In the genomic region with DNA sequence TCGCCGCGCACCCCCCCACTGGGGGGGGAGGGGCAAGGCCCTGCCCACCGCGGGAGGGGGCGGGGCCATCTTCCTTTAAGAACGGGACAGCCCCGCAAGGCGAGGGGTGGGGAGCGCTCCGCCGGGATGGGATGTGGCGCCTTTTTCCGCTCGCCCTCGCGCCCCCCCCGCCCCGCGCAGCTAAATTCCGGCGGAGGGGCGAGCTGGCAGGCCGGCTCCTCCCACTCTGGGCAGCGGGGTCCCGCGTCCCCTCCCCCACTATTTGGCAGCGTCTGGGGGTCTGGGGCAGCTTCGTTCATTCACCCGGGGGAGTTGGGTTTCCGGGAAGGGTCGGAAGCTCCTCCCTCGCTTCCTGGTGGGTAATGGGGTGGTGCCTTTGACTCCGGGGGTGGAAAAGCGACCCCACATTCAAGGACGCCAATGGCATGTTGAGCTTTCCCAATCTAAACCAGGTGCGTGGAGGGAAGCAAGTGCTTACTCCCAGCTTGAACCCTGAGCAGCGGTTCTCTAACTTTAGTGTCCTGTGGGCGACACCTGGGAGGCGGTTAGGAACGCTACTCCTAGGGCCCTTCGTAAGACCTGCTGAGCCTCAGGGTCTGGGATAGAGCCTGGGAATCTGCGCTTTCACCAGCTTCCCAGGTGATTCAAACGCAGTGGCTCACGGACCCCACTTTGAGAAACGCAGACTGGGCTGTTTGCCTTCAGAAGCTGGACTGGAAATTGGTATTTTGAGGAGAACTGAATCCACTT, we compare ENCODE assay signal across 1 cellular context.
TF ChIP-seq lines count a peak whose summit lies in the region.

No MANE protein-coding gene starts in this region.

TF ChIP-seq in HepG2, 621 proteins besides CTCF, POLR2A, EP300 and RAD21 (continued from another document and continues in another):
- TF ChIP-seq, protein P1, sequence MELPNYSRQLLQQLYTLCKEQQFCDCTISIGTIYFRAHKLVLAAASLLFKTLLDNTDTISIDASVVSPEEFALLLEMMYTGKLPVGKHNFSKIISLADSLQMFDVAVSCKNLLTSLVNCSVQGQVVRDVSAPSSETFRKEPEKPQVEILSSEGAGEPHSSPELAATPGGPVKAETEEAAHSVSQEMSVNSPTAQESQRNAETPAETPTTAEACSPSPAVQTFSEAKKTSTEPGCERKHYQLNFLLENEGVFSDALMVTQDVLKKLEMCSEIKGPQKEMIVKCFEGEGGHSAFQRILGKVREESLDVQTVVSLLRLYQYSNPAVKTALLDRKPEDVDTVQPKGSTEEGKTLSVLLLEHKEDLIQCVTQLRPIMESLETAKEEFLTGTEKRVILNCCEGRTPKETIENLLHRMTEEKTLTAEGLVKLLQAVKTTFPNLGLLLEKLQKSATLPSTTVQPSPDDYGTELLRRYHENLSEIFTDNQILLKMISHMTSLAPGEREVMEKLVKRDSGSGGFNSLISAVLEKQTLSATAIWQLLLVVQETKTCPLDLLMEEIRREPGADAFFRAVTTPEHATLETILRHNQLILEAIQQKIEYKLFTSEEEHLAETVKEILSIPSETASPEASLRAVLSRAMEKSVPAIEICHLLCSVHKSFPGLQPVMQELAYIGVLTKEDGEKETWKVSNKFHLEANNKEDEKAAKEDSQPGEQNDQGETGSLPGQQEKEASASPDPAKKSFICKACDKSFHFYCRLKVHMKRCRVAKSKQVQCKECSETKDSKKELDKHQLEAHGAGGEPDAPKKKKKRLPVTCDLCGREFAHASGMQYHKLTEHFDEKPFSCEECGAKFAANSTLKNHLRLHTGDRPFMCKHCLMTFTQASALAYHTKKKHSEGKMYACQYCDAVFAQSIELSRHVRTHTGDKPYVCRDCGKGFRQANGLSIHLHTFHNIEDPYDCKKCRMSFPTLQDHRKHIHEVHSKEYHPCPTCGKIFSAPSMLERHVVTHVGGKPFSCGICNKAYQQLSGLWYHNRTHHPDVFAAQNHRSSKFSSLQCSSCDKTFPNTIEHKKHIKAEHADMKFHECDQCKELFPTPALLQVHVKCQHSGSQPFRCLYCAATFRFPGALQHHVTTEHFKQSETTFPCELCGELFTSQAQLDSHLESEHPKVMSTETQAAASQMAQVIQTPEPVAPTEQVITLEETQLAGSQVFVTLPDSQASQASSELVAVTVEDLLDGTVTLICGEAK (IDR thresholded peaks at IDR 0.05) = no peak
- TF ChIP-seq, protein P1 (CRISPR knock-in tag; IDR thresholded peaks at IDR 0.05) = peak; percentile 43
- no peak for TF ChIP-seq ZNF562 (CRISPR knock-in tag; IDR thresholded peaks at IDR 0.05; ENCODE audit: borderline replicate concordance)
- TF ChIP-seq ZNF790 (CRISPR knock-in tag; IDR thresholded peaks at IDR 0.05; ENCODE audit: borderline replicate concordance) = no peak; the same call in 1 of the 2 replicates
- TF ChIP-seq EZH2 (conservative IDR thresholded peaks at IDR 0.05; ENCODE audit: low read depth, low read length) = no peak
- TF ChIP-seq, protein P2, sequence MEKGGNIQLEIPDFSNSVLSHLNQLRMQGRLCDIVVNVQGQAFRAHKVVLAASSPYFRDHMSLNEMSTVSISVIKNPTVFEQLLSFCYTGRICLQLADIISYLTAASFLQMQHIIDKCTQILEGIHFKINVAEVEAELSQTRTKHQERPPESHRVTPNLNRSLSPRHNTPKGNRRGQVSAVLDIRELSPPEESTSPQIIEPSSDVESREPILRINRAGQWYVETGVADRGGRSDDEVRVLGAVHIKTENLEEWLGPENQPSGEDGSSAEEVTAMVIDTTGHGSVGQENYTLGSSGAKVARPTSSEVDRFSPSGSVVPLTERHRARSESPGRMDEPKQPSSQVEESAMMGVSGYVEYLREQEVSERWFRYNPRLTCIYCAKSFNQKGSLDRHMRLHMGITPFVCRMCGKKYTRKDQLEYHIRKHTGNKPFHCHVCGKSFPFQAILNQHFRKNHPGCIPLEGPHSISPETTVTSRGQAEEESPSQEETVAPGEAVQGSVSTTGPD (CRISPR knock-in tag; IDR thresholded peaks at IDR 0.05) = no peak
- no peak for TF ChIP-seq NFE2L2 (IDR thresholded peaks at IDR 0.05; ENCODE audit: low read length)
- peak; percentile 57 for TF ChIP-seq RXRB (CRISPR knock-in tag; IDR thresholded peaks at IDR 0.05; ENCODE audit: borderline replicate concordance)
- TF ChIP-seq, protein P3, sequence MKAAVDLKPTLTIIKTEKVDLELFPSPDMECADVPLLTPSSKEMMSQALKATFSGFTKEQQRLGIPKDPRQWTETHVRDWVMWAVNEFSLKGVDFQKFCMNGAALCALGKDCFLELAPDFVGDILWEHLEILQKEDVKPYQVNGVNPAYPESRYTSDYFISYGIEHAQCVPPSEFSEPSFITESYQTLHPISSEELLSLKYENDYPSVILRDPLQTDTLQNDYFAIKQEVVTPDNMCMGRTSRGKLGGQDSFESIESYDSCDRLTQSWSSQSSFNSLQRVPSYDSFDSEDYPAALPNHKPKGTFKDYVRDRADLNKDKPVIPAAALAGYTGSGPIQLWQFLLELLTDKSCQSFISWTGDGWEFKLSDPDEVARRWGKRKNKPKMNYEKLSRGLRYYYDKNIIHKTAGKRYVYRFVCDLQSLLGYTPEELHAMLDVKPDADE (CRISPR knock-in tag; IDR thresholded peaks at IDR 0.05) = no peak
- TF ChIP-seq ZNF205 (CRISPR knock-in tag; IDR thresholded peaks at IDR 0.05) = peak; percentile 82
- TF ChIP-seq ZNF230 (CRISPR knock-in tag; IDR thresholded peaks at IDR 0.05) = peak; percentile 30; the same call in 1 of the 2 replicates
- peak; percentile 88; the same call in 1 of the 2 replicates for TF ChIP-seq NRL (CRISPR knock-in tag; IDR thresholded peaks at IDR 0.05; ENCODE audit: borderline replicate concordance)
- TF ChIP-seq, protein P4, sequence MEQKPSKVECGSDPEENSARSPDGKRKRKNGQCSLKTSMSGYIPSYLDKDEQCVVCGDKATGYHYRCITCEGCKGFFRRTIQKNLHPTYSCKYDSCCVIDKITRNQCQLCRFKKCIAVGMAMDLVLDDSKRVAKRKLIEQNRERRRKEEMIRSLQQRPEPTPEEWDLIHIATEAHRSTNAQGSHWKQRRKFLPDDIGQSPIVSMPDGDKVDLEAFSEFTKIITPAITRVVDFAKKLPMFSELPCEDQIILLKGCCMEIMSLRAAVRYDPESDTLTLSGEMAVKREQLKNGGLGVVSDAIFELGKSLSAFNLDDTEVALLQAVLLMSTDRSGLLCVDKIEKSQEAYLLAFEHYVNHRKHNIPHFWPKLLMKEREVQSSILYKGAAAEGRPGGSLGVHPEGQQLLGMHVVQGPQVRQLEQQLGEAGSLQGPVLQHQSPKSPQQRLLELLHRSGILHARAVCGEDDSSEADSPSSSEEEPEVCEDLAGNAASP (CRISPR knock-in tag; IDR thresholded peaks at IDR 0.05; ENCODE audit: borderline replicate concordance) = no peak; the same call in 1 of the 2 replicates
- TF ChIP-seq, protein P5, sequence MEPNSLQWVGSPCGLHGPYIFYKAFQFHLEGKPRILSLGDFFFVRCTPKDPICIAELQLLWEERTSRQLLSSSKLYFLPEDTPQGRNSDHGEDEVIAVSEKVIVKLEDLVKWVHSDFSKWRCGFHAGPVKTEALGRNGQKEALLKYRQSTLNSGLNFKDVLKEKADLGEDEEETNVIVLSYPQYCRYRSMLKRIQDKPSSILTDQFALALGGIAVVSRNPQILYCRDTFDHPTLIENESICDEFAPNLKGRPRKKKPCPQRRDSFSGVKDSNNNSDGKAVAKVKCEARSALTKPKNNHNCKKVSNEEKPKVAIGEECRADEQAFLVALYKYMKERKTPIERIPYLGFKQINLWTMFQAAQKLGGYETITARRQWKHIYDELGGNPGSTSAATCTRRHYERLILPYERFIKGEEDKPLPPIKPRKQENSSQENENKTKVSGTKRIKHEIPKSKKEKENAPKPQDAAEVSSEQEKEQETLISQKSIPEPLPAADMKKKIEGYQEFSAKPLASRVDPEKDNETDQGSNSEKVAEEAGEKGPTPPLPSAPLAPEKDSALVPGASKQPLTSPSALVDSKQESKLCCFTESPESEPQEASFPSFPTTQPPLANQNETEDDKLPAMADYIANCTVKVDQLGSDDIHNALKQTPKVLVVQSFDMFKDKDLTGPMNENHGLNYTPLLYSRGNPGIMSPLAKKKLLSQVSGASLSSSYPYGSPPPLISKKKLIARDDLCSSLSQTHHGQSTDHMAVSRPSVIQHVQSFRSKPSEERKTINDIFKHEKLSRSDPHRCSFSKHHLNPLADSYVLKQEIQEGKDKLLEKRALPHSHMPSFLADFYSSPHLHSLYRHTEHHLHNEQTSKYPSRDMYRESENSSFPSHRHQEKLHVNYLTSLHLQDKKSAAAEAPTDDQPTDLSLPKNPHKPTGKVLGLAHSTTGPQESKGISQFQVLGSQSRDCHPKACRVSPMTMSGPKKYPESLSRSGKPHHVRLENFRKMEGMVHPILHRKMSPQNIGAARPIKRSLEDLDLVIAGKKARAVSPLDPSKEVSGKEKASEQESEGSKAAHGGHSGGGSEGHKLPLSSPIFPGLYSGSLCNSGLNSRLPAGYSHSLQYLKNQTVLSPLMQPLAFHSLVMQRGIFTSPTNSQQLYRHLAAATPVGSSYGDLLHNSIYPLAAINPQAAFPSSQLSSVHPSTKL (CRISPR knock-in tag; IDR thresholded peaks at IDR 0.05) = peak; percentile 57
- TF ChIP-seq, protein P6, sequence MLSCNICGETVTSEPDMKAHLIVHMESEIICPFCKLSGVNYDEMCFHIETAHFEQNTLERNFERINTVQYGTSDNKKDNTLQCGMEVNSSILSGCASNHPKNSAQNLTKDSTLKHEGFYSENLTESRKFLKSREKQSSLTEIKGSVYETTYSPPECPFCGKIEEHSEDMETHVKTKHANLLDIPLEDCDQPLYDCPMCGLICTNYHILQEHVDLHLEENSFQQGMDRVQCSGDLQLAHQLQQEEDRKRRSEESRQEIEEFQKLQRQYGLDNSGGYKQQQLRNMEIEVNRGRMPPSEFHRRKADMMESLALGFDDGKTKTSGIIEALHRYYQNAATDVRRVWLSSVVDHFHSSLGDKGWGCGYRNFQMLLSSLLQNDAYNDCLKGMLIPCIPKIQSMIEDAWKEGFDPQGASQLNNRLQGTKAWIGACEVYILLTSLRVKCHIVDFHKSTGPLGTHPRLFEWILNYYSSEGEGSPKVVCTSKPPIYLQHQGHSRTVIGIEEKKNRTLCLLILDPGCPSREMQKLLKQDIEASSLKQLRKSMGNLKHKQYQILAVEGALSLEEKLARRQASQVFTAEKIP (CRISPR knock-in tag; IDR thresholded peaks at IDR 0.05; ENCODE audit: borderline replicate concordance) = no peak
- TF ChIP-seq NFATC3 (CRISPR knock-in tag; IDR thresholded peaks at IDR 0.05) = peak; percentile 97
- no peak for TF ChIP-seq SYNCRIP (IDR thresholded peaks at IDR 0.05; ENCODE audit: insufficient read depth, low read depth, low read length)
- no peak for TF ChIP-seq ZNF260 (CRISPR knock-in tag; IDR thresholded peaks at IDR 0.05; ENCODE audit: borderline replicate concordance, low read depth)
- TF ChIP-seq CENPT (CRISPR knock-in tag; IDR thresholded peaks at IDR 0.05; ENCODE audit: low read depth) = no peak
- TF ChIP-seq, protein P7, sequence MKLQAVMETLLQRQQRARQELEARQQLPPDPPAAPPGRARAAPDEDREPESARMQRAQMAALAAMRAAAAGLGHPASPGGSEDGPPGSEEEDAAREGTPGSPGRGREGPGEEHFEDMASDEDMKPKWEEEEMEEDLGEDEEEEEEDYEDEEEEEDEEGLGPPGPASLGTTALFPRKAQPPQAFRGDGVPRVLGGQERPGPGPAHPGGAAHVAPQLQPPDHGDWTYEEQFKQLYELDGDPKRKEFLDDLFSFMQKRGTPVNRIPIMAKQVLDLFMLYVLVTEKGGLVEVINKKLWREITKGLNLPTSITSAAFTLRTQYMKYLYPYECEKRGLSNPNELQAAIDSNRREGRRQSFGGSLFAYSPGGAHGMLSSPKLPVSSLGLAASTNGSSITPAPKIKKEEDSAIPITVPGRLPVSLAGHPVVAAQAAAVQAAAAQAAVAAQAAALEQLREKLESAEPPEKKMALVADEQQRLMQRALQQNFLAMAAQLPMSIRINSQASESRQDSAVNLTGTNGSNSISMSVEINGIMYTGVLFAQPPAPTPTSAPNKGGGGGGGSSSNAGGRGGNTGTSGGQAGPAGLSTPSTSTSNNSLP (IDR thresholded peaks at IDR 0.05; ENCODE audit: low read depth, low read length) = no peak
- peak; percentile 51; the same call in 1 of the 2 replicates for TF ChIP-seq POLR2AphosphoS5 (IDR thresholded peaks at IDR 0.05; ENCODE audit: low read depth, low read length)
- TF ChIP-seq ZNF777 (CRISPR knock-in tag; IDR thresholded peaks at IDR 0.05) = no peak
- TF ChIP-seq FOSL2 (CRISPR knock-in tag; IDR thresholded peaks at IDR 0.05) = peak; percentile 13
- TF ChIP-seq, protein P8, sequence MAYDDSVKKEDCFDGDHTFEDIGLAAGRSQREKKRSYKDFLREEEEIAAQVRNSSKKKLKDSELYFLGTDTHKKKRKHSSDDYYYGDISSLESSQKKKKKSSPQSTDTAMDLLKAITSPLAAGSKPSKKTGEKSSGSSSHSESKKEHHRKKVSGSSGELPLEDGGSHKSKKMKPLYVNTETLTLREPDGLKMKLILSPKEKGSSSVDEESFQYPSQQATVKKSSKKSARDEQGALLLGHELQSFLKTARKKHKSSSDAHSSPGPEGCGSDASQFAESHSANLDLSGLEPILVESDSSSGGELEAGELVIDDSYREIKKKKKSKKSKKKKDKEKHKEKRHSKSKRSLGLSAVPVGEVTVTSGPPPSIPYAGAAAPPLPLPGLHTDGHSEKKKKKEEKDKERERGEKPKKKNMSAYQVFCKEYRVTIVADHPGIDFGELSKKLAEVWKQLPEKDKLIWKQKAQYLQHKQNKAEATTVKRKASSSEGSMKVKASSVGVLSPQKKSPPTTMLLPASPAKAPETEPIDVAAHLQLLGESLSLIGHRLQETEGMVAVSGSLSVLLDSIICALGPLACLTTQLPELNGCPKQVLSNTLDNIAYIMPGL (CRISPR knock-in tag; IDR thresholded peaks at IDR 0.05; ENCODE audit: borderline replicate concordance in 1 of 2, low read depth in 1 of 2) = 0 out of 4 replicates have a peak, but pooled peaks of 1 of the 2 experiments have one; percentile 47
- TF ChIP-seq CEBPB (IDR thresholded peaks at IDR 0.05; ENCODE audit: borderline replicate concordance, low read depth, low read length) = no peak; the same call in 1 of the 2 replicates
- no peak; the same call in 1 of the 3 replicates for TF ChIP-seq MXI1 (IDR thresholded peaks at IDR 0.05; ENCODE audit: borderline replicate concordance, low read depth, low read length)
- TF ChIP-seq KLF16 (CRISPR knock-in tag; IDR thresholded peaks at IDR 0.05) = peak in 1 of 2 experiments; percentile 40; a peak in 1 of 4 replicates
